8 cellular contexts compared by ENCODE assay signal in the genomic region with DNA sequence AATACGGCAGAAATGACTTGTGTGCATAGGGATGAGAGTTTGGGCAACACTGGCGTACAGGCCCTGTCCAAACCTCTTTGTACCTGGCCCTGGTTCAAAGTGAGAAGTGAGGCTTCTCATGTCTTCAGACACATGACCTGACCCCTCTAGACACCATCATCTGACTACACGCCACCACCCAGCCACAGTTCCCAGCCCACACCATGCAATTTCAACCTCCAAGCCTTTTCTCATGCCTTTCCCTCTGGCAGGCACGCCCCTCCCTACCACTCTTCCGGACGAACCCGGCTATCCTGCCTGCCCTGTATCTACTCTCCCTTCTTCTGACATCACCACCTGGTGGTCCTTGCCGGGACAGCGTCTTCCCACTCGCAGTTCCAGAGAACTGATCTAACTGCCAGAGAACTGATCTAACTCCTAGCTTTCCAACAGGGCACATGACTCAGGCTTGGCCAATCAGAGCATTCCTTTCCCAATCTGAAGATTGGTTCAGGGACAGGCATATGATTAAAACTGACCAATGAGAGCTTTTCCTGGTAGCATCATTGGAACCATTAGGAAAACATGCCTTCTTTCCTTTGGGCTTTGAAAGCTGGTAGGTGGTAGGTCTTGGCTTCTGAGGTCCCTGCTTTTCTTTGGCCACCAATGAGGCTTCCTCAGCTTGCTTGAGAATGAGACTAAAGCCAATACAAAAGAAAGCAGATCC. TPM values are rescaled to one million over a fixed set of nuclear protein-coding genes. Genes with fewer than 3 reads are reported as not detected.
DNase-seq lines count a peak whose midpoint lies in the region; ATAC-seq and TF ChIP-seq lines count a peak whose summit lies in the region.

No MANE protein-coding gene starts in this region.

- WGBS in testis, 2 donors = 18 to 19% methylated on average over 10 of the region's 10 CpGs

- H3K9me3 ChIP-seq in mononuclear cell (ENCODE audit: low read depth, low read length) (no peaks in the 10 kb centered on the region), testis (no peaks in the 10 kb centered on the region)

- peak in 2 of 3 experiments; percentile 32 to 42 for TF ChIP-seq CTCF in testis (IDR thresholded peaks at IDR 0.05)

- TF ChIP-seq POLR2A in testis (IDR thresholded peaks at IDR 0.05) = no peak

- intact Hi-C loops in testis (cut with DNase I; ENCODE audit: low total_unique reads) = no loop called here

- DNase-seq in stimulated activated CD4-positive, alpha-beta T cell treated with anti-CD3 and anti-CD28 coated beads, Interleukin-12 subunit alpha, Interleukin-12 subunit beta, amount 100 ng/mL, for 48 hours (ENCODE audit: low read depth in 2 of 3, low spot score in 1 of 3) = peak; percentile 53 to 68 (median 57)
- DNase-seq in stimulated activated CD4-positive, alpha-beta T cell treated with anti-CD3 and anti-CD28 coated beads, Interleukin-12 subunit alpha, Interleukin-12 subunit beta, amount 100 ng/mL, for 4 hours = no peak
- DNase-seq in NCI-H2171 treated with DMSO at 0.1 percent for 48 hours (lab: John Stamatoyannopoulos, UW) (peak; percentile 82), epidermal melanocyte (ENCODE audit: insufficient read length, low spot score) (peak; percentile 39), testis (peak; percentile 80)
- peak; percentile 86 for DNase-seq in activated CD4-positive, alpha-beta T cell treated with anti-CD3 and anti-CD28 coated beads for 48 hours

- H3K27ac ChIP-seq in testis = no peak overlapping the region

- H3K4me1 ChIP-seq in mononuclear cell (ENCODE audit: insufficient read depth, low read length) (peaks cover 82% of the 10 kb centered on the region), testis (peaks cover 2% of the 10 kb centered on the region)

- H3K27me3 ChIP-seq in mononuclear cell (ENCODE audit: insufficient read depth, low read length) (no peaks in the 10 kb centered on the region), testis (no peaks in the 10 kb centered on the region)

- peak; percentile 39 for ATAC-seq in HG02678 (IDR thresholded peaks at IDR 0.05; ENCODE audit: unreplicated experiment)

- H3K36me3 ChIP-seq in testis (ENCODE audit: low read depth, missing control alignments) = no peaks in the 10 kb centered on the region

- H3K4me3 ChIP-seq in mononuclear cell (ENCODE audit: low read length) = peak overlapping the region; percentile 12
- peak overlapping the region in 1 of 2 donors; percentile 31 for H3K4me3 ChIP-seq in testis

RNA-seq across cellular contexts. Expression of a gene that starts 27.0 kb away (rescaled TPM):
- total RNA-seq in mononuclear cell (21.1 TPM), testis (under 1 TPM; 0.31 to 0.87 TPM)
- 2.3 TPM for polyA plus RNA-seq in testis (ENCODE audit: insufficient read depth, low read depth, low replicate concordance)

Comparison
In these comparisons a context has a peak if more than half of its experiments do, and no peak if none do; other contexts are left out.
1. RNA of a gene that starts 27.0 kb away (total RNA-seq): 21.1 TPM in mononuclear cell (single experiment); 0.31 to 0.87 TPM in testis; every median in the first group is over 10 times any median in the second.